8 cellular contexts compared by ENCODE assay signal in the genomic region with DNA sequence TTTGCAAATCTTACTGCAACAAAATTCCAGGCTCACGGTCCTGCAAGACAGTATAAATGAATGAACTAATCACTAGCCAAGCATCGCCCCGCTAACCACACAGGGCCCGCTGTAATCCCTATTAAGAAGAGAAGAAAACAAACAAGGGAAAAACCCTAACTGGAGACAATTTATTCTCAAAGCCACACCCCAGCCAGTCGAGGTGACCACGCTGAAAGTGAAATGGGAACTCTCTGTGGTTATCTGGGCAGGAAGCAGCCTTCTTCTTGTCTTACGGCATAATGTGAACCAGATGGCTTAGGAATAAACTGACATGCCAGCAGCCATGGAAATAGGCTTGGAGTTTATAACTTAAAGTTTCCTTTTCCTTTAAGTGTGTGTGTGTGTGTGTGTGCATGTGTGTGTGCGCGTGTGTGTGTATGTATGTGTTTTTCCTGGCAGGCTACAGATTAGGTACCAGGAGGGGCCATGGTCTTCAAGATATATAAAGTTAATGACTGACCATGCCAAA.
DNase-seq lines count a peak whose midpoint lies in the region; ATAC-seq and TF ChIP-seq lines count a peak whose summit lies in the region.

No MANE protein-coding gene starts in this region.

- no peak for TF ChIP-seq EP300 in gastroesophageal sphincter (IDR thresholded peaks at IDR 0.05)

- CTCF ChIA-PET in HEK293T (lab: Yijun Ruan, JAX) = no interaction called here

- POLR2A ChIA-PET in HEK293T (lab: Yijun Ruan, JAX) = no interaction called here

- H3K4me3 ChIP-seq in gastroesophageal sphincter = no peak overlapping the region

- H3K36me3 ChIP-seq in gastroesophageal sphincter = no peaks in the 10 kb centered on the region

- H3K27ac ChIP-seq in gastroesophageal sphincter (peak overlapping the region in 2 of 4 donors; percentile 29 to 32), temporal lobe (ENCODE audit: low read depth, low read length) (peak overlapping the region; percentile 53)

- ATAC-seq in GM19025 (IDR thresholded peaks at IDR 0.05; ENCODE audit: low read depth, unreplicated experiment) (peak; percentile 99), HG03060 (IDR thresholded peaks at IDR 0.05; ENCODE audit: low read depth, unreplicated experiment) (peak; percentile 96), gastroesophageal sphincter (peak; percentile 60)

- no peaks in the 10 kb centered on the region for H3K27me3 ChIP-seq in gastroesophageal sphincter

- peak; percentile 73 for DNase-seq in AG08396 (ENCODE audit: low spot score)
- DNase-seq in RPMI7951 (ENCODE audit: low read depth) = peak; percentile 97
- DNase-seq in HEK293T (ENCODE audit: extremely low spot score) = no peak
- DNase-seq in NCI-H345 treated with DMSO at 0.1 percent for 48 hours (lab: John Stamatoyannopoulos, UW; ENCODE audit: unreplicated experiment) = no peak

- TF ChIP-seq CTCF in gastroesophageal sphincter (IDR thresholded peaks at IDR 0.05) = no peak

- no peak for TF ChIP-seq POLR2A in gastroesophageal sphincter (IDR thresholded peaks at IDR 0.05)

- peaks cover 0 to 25% (median 0%) of the 10 kb centered on the region in 3 donors for H3K4me1 ChIP-seq in gastroesophageal sphincter

- no peaks in the 10 kb centered on the region for H3K9me3 ChIP-seq in gastroesophageal sphincter

- WGBS in gastroesophageal sphincter (ENCODE audit: low coverage in 1 of 2), 2 donors = 11 to 37% methylated on average over 2 to 7 of the region's 9 CpGs

TF ChIP-seq in HEK293T, 16 proteins besides CTCF, POLR2A, EP300 and RAD21:
- TF ChIP-seq LEF1 (IDR thresholded peaks at IDR 0.05; ENCODE audit: borderline replicate concordance) (no peak), ARNT (IDR thresholded peaks at IDR 0.05) (no peak), SP1 (IDR thresholded peaks at IDR 0.05) (no peak), BHLHE40 (IDR thresholded peaks at IDR 0.05; ENCODE audit: borderline replicate concordance) (no peak), ZNF384 (IDR thresholded peaks at IDR 0.05) (no peak), FOXK2 (IDR thresholded peaks at IDR 0.05) (no peak)
TF ChIP-seq in HEK293T: peak in this region for 0.

Comparison
In these comparisons a context has a peak if more than half of its experiments do, and no peak if none do; other contexts are left out.
1. DNase-seq: peak in AG08396 (single experiment) and RPMI7951 (single experiment); none in HEK293T (single experiment) and NCI-H345 treated with DMSO at 0.1 percent for 48 hours (single experiment).
2. Peak in every context shown above with its lines, with median percentiles within 50 percentile points of each other: ATAC-seq.